In genomic region chr9:74521009-74521408, GRCh38 we compare ENCODE assay signal across 23 cellular contexts. TPM values are rescaled to one million over a fixed set of nuclear protein-coding genes. Genes with fewer than 3 reads are reported as not detected.
DNase-seq lines count a peak whose midpoint lies in the region; TF ChIP-seq lines count a peak whose summit lies in the region.
"Had no signal": no experiment of that assay in that cellular context is flagged by ENCODE, and none has a peak within 500 bp of the region (broad histone marks: within the 10 kb centered on the region; RNA-seq: fewer than 3 reads in every experiment).

No MANE protein-coding gene starts in this region.

- H3K4me3 ChIP-seq in choroid plexus epithelial cell (ENCODE audit: low read depth, low read length) (no peak overlapping the region), fibroblast of the aortic adventitia (ENCODE audit: low read depth, low read length) (no peak overlapping the region), GM23248 (no peak overlapping the region), tibial nerve (no peak overlapping the region)
- H3K4me3 ChIP-seq: BLaER1 treated with 17β-estradiol and CSF1 and Interleukin-3, amounts not matched to agents 10 nM and 100 nM; PC-9 had no signal

- no peak for TF ChIP-seq CTCF in choroid plexus epithelial cell (conservative IDR thresholded peaks at IDR 0.05; ENCODE audit: low read depth, low read length)
- no peak for TF ChIP-seq CTCF in fibroblast of the aortic adventitia (IDR thresholded peaks at IDR 0.05; ENCODE audit: insufficient read depth, low read length)
- TF ChIP-seq CTCF in tibial nerve (IDR thresholded peaks at IDR 0.05) = no peak

- TF ChIP-seq EP300 in tibial nerve (IDR thresholded peaks at IDR 0.05) = no peak

- in situ Hi-C loops in GM23248 (cut with MboI) = no loop called here

- no peak overlapping the region for H2AFZ ChIP-seq in GM23248
- H2AFZ ChIP-seq: PC-9 had no signal

- H3K36me3 ChIP-seq in GM23248 (ENCODE audit: low read depth) = no peaks in the 10 kb centered on the region
- no peaks in the 10 kb centered on the region for H3K36me3 ChIP-seq in tibial nerve

- H3K9me2 ChIP-seq in GM23248 (ENCODE audit: insufficient read depth) = no peaks in the 10 kb centered on the region

- no peak overlapping the region for H3K9ac ChIP-seq in GM23248
- H3K9ac ChIP-seq: BLaER1 treated with 17β-estradiol and CSF1 and Interleukin-3, amounts not matched to agents 10 nM and 100 nM had no signal

- no peaks in the 10 kb centered on the region for H4K20me1 ChIP-seq in GM23248 (ENCODE audit: insufficient read depth)

- DNase-seq in NCI-H82 (lab: John Stamatoyannopoulos, UW) = peak; percentile 63
- DNase-seq in NCI-H82 treated with DMSO at 0.1 percent for 48 hours (lab: John Stamatoyannopoulos, UW; ENCODE audit: unreplicated experiment) = no peak
- peak; percentile 10 for DNase-seq in choroid plexus epithelial cell (ENCODE audit: low read depth)
- DNase-seq in fibroblast of the aortic adventitia (ENCODE audit: low read depth) = peak; percentile 37
- DNase-seq in stromal cell of bone marrow (ENCODE audit: low read depth) = peak; percentile 51
- no peak for DNase-seq in GM23248
- no peak for DNase-seq in NCI-H345 (lab: John Stamatoyannopoulos, UW)
- DNase-seq in tibial nerve (ENCODE audit: low spot score in 2 of 2) = no peak
- DNase-seq: ACHN; Caco-2; CD4-positive, alpha-beta memory T cell; DMS153; GDM1; NCI-H1105 treated with DMSO at 0.1 percent for 48 hours; NCI-H2029 treated with DMSO at 0.1 percent for 48 hours; NCI-H446; NCI-H69; PC-9; RPMI8226; SHP77 had no signal

- no peaks in the 10 kb centered on the region for H3F3A ChIP-seq in GM23248 (ENCODE audit: insufficient read depth)

- TF ChIP-seq POLR2A in tibial nerve (IDR thresholded peaks at IDR 0.05) = no peak

- no peak overlapping the region for H3K27ac ChIP-seq in GM23248
- H3K27ac ChIP-seq in tibial nerve = no peak overlapping the region
- H3K27ac ChIP-seq: 22Rv1; BLaER1 treated with 17β-estradiol and CSF1 and Interleukin-3, amounts not matched to agents 10 nM and 100 nM; PC-9 had no signal

- H3K79me2 ChIP-seq in GM23248 (ENCODE audit: insufficient read depth) = no peaks in the 10 kb centered on the region

- H3K27me3 ChIP-seq in GM23248 (replicated peaks; ENCODE audit: insufficient read depth) (0 out of 2 replicates have a peak, but pooled peaks cover 7% of the 10 kb centered on the region), tibial nerve (no peaks in the 10 kb centered on the region)
- H3K27me3 ChIP-seq: BLaER1 treated with 17β-estradiol and CSF1 and Interleukin-3, amounts not matched to agents 10 nM and 100 nM had no signal

- no peaks in the 10 kb centered on the region for H3K4me1 ChIP-seq in GM23248 (ENCODE audit: insufficient read depth)
- no peaks in the 10 kb centered on the region for H3K4me1 ChIP-seq in tibial nerve
- H3K4me1 ChIP-seq: Caco-2 had no signal

- no peaks in the 10 kb centered on the region for H3K9me3 ChIP-seq in GM23248 (ENCODE audit: low read depth)
- no peaks in the 10 kb centered on the region for H3K9me3 ChIP-seq in tibial nerve
- H3K9me3 ChIP-seq: Caco-2 had no signal

- no peak overlapping the region for H3K4me2 ChIP-seq in GM23248 (ENCODE audit: unreplicated experiment)
- H3K4me2 ChIP-seq: BLaER1 treated with 17β-estradiol and CSF1 and Interleukin-3, amounts not matched to agents 10 nM and 100 nM; PC-9 had no signal

- WGBS in GM23248 (ENCODE audit: low coverage in 1 of 2, low lambda C conversion rate in 2 of 2, missing lambda C conversion rate in 2 of 2), 2 experiments = 4 to 14% methylated on average over 1 of the region's 1 CpG
- 53 to 57% methylated on average over 1 of the region's 1 CpG for WGBS in tibial nerve, 2 donors

RNA-seq across cellular contexts. Expression of gene RORB, which starts 23.9 kb away (rescaled TPM):
- total RNA-seq in fibroblast of the aortic adventitia (ENCODE audit: low replicate concordance) (1.8 and 22.0 TPM in 2 replicates), tibial nerve (1 to 10 TPM; 2.0 to 3.6 (median 3.0) TPM)
- total RNA-seq in GM23248 (2014; rRNA removed; shearing (Covaris generic)) = not detected in 2 replicates
- polyA plus RNA-seq in GM23248 (2016; fragmentation: Nextera tagmentation; extraction: Ambion mirVana) = not detected in 2 replicates
- total RNA-seq: Caco-2; CD4-positive, alpha-beta memory T cell had no signal
- polyA plus RNA-seq: CD4-positive, alpha-beta memory T cell; IgD-negative memory B cell had no signal

Comparison
In these comparisons a context has a peak if more than half of its experiments do, and no peak if none do; other contexts are left out.
1. DNase-seq: peak in NCI-H82 (single experiment), choroid plexus epithelial cell (single experiment), fibroblast of the aortic adventitia (single experiment) and stromal cell of bone marrow (single experiment); none in NCI-H82 treated with DMSO at 0.1 percent for 48 hours (single experiment), GM23248 (single experiment), NCI-H345 (single experiment) and tibial nerve (0 of 2).